7 cellular contexts compared by ENCODE assay signal in genomic region chr13:19020988-19021387, GRCh38.
"Had no signal": no experiment of that assay in that cellular context is flagged by ENCODE, and none has a peak within 500 bp of the region (broad histone marks: within the 10 kb centered on the region; RNA-seq: fewer than 3 reads in every experiment).

No MANE protein-coding gene starts in this region.

- ATAC-seq: HepG2, K562 had no signal

- H3K4me3 ChIP-seq: K562 had no signal

- DNase-seq: IMR-90, KBM-7, KG1 had no signal

- H3K27ac ChIP-seq: HL-60, KMS-11 had no signal
